18 cellular contexts compared by ENCODE assay signal in genomic region chr15:31374489-31374888, GRCh38. TPM values are rescaled to one million over a fixed set of nuclear protein-coding genes. Genes with fewer than 3 reads are reported as not detected.
DNase-seq lines count a peak whose midpoint lies in the region; FAIRE-seq and TF ChIP-seq lines count a peak whose summit lies in the region.
"Had no signal": no experiment of that assay in that cellular context is flagged by ENCODE, and none has a peak within 500 bp of the region (broad histone marks: within the 10 kb centered on the region; RNA-seq: fewer than 3 reads in every experiment).

No MANE protein-coding gene starts in this region.

- H3K9ac ChIP-seq in MM.1S (ENCODE audit: low read length), result no peak overlapping the region

- intact Hi-C loops in lower leg skin (cut with DNase I; ENCODE audit: low total_unique reads), result no loop called here

- peaks cover 0 to 73% (median 3%) of the 10 kb centered on the region in 4 donors for H3K4me1 ChIP-seq in Peyer's patch
- peaks cover 6% of the 10 kb centered on the region for H3K4me1 ChIP-seq in hepatocyte (ENCODE audit: insufficient read depth)
- H3K4me1 ChIP-seq in small intestine (ENCODE audit: control insufficient read depth in 2 of 2, insufficient read depth in 1 of 2, low read depth in 1 of 2, low read length in 1 of 2), result peaks cover 6 to 25% of the 10 kb centered on the region in 2 donors
- H3K4me1 ChIP-seq in MM.1S (ENCODE audit: low read length), result no peaks in the 10 kb centered on the region

- H3K9me3 ChIP-seq in Peyer's patch (no peaks in the 10 kb centered on the region), hepatocyte (ENCODE audit: low read depth) (no peaks in the 10 kb centered on the region), small intestine (ENCODE audit: control insufficient read depth, low read depth) (no peaks in the 10 kb centered on the region), MM.1S (replicated peaks; ENCODE audit: insufficient read depth, low read length) (no peaks in the 10 kb centered on the region)
- H3K9me3 ChIP-seq: ascending aorta, esophagus squamous epithelium had no signal

- peak overlapping the region; percentile 20 for H3K27ac Mint-ChIP-seq in T-helper 1 cell treated with Interleukin-12 subunit alpha and Interleukin-12 subunit beta and Interleukin-4 antibody, amounts not matched to agents 30 μg/mL and 1 μg/mL, for 36 hours
- H3K27ac Mint-ChIP-seq: stimulated activated naive CD8-positive, alpha-beta T cell treated with anti-CD3 and anti-CD28 coated beads, Interleukin-15, Interleukin-2, amounts not matched to agents 100 ng/mL and 50 ng/mL, for 24 hours had no signal

- peaks cover 44% of the 10 kb centered on the region for H3K4me1 Mint-ChIP-seq in T-helper 1 cell treated with Interleukin-12 subunit alpha and Interleukin-12 subunit beta and Interleukin-4 antibody, amounts not matched to agents 30 μg/mL and 1 μg/mL, for 36 hours (ENCODE audit: low read depth)

- H3K4me3 ChIP-seq in Peyer's patch, result no peak overlapping the region
- H3K4me3 ChIP-seq in hepatocyte, result no peak overlapping the region
- no peak overlapping the region for H3K4me3 ChIP-seq in small intestine (ENCODE audit: low read depth in 1 of 2, low read length in 2 of 2)
- no peak overlapping the region for H3K4me3 ChIP-seq in MM.1S (ENCODE audit: low read length)
- no peak overlapping the region for H3K4me3 ChIP-seq in lower leg skin (ENCODE audit: low read depth, poor library complexity, severe bottlenecking)
- H3K4me3 ChIP-seq: ascending aorta, esophagus squamous epithelium had no signal

- H4K20me1 ChIP-seq in hepatocyte (ENCODE audit: insufficient read depth, poor library complexity, severe bottlenecking) (peaks cover 4% of the 10 kb centered on the region), MM.1S (ENCODE audit: insufficient read depth, low read length) (peaks cover 7% of the 10 kb centered on the region; the same call in 1 of the 2 replicates)

- no peaks in the 10 kb centered on the region for H3K27me3 Mint-ChIP-seq in T-helper 1 cell treated with Interleukin-12 subunit alpha and Interleukin-12 subunit beta and Interleukin-4 antibody, amounts not matched to agents 30 μg/mL and 1 μg/mL, for 36 hours (ENCODE audit: low read depth)
- H3K27me3 Mint-ChIP-seq: stimulated activated naive CD8-positive, alpha-beta T cell treated with anti-CD3 and anti-CD28 coated beads, Interleukin-15, Interleukin-2, amounts not matched to agents 100 ng/mL and 50 ng/mL, for 24 hours had no signal

- WGBS in hepatocyte (ENCODE audit: low lambda C conversion rate, missing lambda C conversion rate), result 76% methylated on average over 8 of the region's 8 CpGs
- WGBS in small intestine, 3 donors, result 23 to 58% (median 36%) methylated on average over 8 of the region's 8 CpGs
- WGBS in lower leg skin, 2 donors, result 25 to 36% methylated on average over 8 of the region's 8 CpGs

- H3K9me3 Mint-ChIP-seq in T-helper 1 cell treated with Interleukin-12 subunit alpha and Interleukin-12 subunit beta and Interleukin-4 antibody, amounts not matched to agents 30 μg/mL and 1 μg/mL, for 36 hours, result peaks cover 3% of the 10 kb centered on the region
- H3K9me3 Mint-ChIP-seq: stimulated activated naive CD8-positive, alpha-beta T cell treated with anti-CD3 and anti-CD28 coated beads, Interleukin-15, Interleukin-2, amounts not matched to agents 100 ng/mL and 50 ng/mL, for 24 hours had no signal

- H3F3A ChIP-seq in MM.1S (ENCODE audit: insufficient read depth, low read length), result no peaks in the 10 kb centered on the region

- H3K36me3 ChIP-seq in Peyer's patch (peaks cover 0 to 36% (median 0%) of the 10 kb centered on the region in 3 donors), hepatocyte (replicated peaks; ENCODE audit: insufficient read depth, low read depth) (no peaks in the 10 kb centered on the region), small intestine (ENCODE audit: control insufficient read depth in 2 of 2, insufficient read depth in 2 of 2, low read length in 2 of 2) (peaks cover 3 to 9% of the 10 kb centered on the region in 2 donors), MM.1S (replicated peaks; ENCODE audit: insufficient read depth, low read length) (no peaks in the 10 kb centered on the region; the same call in 1 of the 2 replicates)

- H3K4me2 ChIP-seq in hepatocyte (no peak overlapping the region), MM.1S (ENCODE audit: low read depth, low read length) (no peak overlapping the region)

- H3K79me2 ChIP-seq in hepatocyte, result peaks cover 40% of the 10 kb centered on the region
- H3K79me2 ChIP-seq in MM.1S (ENCODE audit: low read length), result peaks cover 78% of the 10 kb centered on the region

- no peak for TF ChIP-seq CTCF in Peyer's patch (IDR thresholded peaks at IDR 0.05)
- no peak for TF ChIP-seq CTCF in hepatocyte (IDR thresholded peaks at IDR 0.05; ENCODE audit: poor library complexity)
- TF ChIP-seq CTCF in MM.1S (IDR thresholded peaks at IDR 0.05; ENCODE audit: low read length), result no peak
- no peak for TF ChIP-seq CTCF in lower leg skin (IDR thresholded peaks at IDR 0.05)

- no peak for FAIRE-seq in small intestine (lab: Jason Lieb, UNC)

- H3K27ac ChIP-seq in Peyer's patch (peak overlapping the region in 3 of 4 donors; percentile 65 to 93 (median 84)), hepatocyte (peak overlapping the region; percentile 27), small intestine (ENCODE audit: low read depth in 1 of 2, low read length in 1 of 2) (peak overlapping the region; percentile 60 to 94), MM.1S (ENCODE audit: low read length) (no peak overlapping the region)
- H3K27ac ChIP-seq: 22Rv1, ascending aorta had no signal

- DNase-seq in T-helper 1 cell (no peak), Peyer's patch (peak in 2 of 3 donors; percentile 82 to 85), hepatocyte (ENCODE audit: low spot score) (no peak), small intestine (peak; percentile 95), NCI-H2227 (lab: John Stamatoyannopoulos, UW; ENCODE audit: unreplicated experiment) (no peak), MM.1S (no peak), lower leg skin (ENCODE audit: low spot score in 2 of 2) (no peak)
- DNase-seq: activated CD4-positive, alpha-beta T cell treated with anti-CD3 and anti-CD28 coated beads for 48 hours; DND-41; esophagus squamous epithelium; NCI-H1105; NCI-H345; nucleus accumbens; SHP77 had no signal

- no peak overlapping the region for H3K4me3 Mint-ChIP-seq in T-helper 1 cell treated with Interleukin-12 subunit alpha and Interleukin-12 subunit beta and Interleukin-4 antibody, amounts not matched to agents 30 μg/mL and 1 μg/mL, for 36 hours
- H3K4me3 Mint-ChIP-seq: stimulated activated naive CD8-positive, alpha-beta T cell treated with anti-CD3 and anti-CD28 coated beads, Interleukin-15, Interleukin-2, amounts not matched to agents 100 ng/mL and 50 ng/mL, for 24 hours had no signal

- peaks cover 44% of the 10 kb centered on the region for H3K36me3 Mint-ChIP-seq in T-helper 1 cell treated with Interleukin-12 subunit alpha and Interleukin-12 subunit beta and Interleukin-4 antibody, amounts not matched to agents 30 μg/mL and 1 μg/mL, for 36 hours (ENCODE audit: low read depth)

- TF ChIP-seq POLR2A in Peyer's patch (IDR thresholded peaks at IDR 0.05) (peak in 1 of 2 donors; percentile 70), lower leg skin (IDR thresholded peaks at IDR 0.05) (no peak)

- H3K27me3 ChIP-seq in Peyer's patch (no peaks in the 10 kb centered on the region), hepatocyte (no peaks in the 10 kb centered on the region), small intestine (ENCODE audit: control insufficient read depth in 2 of 2, insufficient read depth in 2 of 2, low read length in 2 of 2) (no peaks in the 10 kb centered on the region), MM.1S (replicated peaks; ENCODE audit: insufficient read depth, low read length) (no peaks in the 10 kb centered on the region)
- H3K27me3 ChIP-seq: ascending aorta, esophagus squamous epithelium had no signal

- H3K9me2 ChIP-seq in hepatocyte (replicated peaks; ENCODE audit: insufficient read depth) (no peaks in the 10 kb centered on the region), MM.1S (replicated peaks; ENCODE audit: insufficient read depth, low read length) (no peaks in the 10 kb centered on the region)

- H2AFZ ChIP-seq in hepatocyte, result no peak overlapping the region
- H2AFZ ChIP-seq in MM.1S (ENCODE audit: low read length), result no peak overlapping the region

RNA-seq across cellular contexts. Expression of gene KLF13, which starts 47.9 kb away (rescaled TPM):
- total RNA-seq in Peyer's patch, result 10 to 100 TPM; 51.2 to 80.4 (median 75.6) TPM
- total RNA-seq in hepatocyte, result 35.4 and 51.2 TPM in 2 replicates
- 27.3 and 32.7 TPM in 2 replicates for polyA plus RNA-seq in hepatocyte
- polyA plus RNA-seq in small intestine, result 10 to 100 TPM; 50.6 to 61.3 (median 51.9) TPM
- total RNA-seq in lower leg skin, result 100 to 1,000 TPM in 2 of 4 donors, 10 to 100 TPM in 2; 50.8 to 151 (median 98.7) TPM

Comparison
In these comparisons a context has a peak if more than half of its experiments do, and no peak if none do; other contexts are left out.
1. DNase-seq: peak in Peyer's patch (2 of 3) and small intestine (single experiment); none in T-helper 1 cell (0 of 5), hepatocyte (single experiment), NCI-H2227 (single experiment), MM.1S (single experiment) and lower leg skin (0 of 2).